In the genomic region with DNA sequence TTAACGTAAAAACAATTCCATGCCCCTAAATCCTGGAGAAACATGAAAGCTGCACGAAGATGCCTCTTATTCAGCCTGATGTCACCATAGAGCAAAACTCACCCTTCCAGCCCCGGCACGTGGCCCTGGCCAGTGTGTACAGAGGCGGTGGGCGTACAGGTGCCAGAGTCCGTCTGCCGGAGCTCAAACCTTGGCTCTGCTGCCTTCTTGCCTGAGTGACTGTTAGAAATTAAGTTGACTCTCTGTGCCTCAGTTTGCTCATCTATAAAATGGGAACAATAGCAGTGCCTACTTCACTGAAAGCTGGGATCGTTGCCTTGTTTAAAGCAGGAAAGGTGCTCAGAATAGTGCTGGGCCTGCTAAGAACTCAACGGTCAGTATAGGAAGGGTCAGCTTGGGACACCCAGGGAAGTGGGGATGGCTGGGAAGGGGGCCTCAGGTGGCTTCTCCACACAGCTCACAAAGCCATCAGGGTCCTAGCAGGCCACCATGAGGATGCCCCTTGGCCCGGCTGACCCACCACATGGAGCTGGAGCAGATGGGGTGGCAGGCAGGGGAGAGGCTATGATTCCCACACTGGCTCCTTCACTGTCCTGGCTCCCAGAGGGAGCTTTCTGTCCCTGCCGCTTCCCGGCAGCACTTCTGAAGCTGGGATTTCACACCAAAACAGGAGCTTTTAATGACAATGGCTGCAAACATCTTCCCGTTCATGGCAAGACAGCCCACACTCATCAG, we compare ENCODE assay signal across 2 cellular contexts.
TF ChIP-seq lines count a peak whose summit lies in the region.

No MANE protein-coding gene starts in this region.

TF ChIP-seq in K562, 482 proteins besides CTCF, POLR2A, EP300 and RAD21 (continued from another document):
- TF ChIP-seq THRA (IDR thresholded peaks at IDR 0.05) (no peak), CBX1 (IDR thresholded peaks at IDR 0.05; ENCODE audit: low read depth) (0 out of 2 replicates have a peak, but pooled peaks have one; percentile 40), KDM1A (IDR thresholded peaks at IDR 0.05) (peak in 1 of 2 experiments; percentile 35; a peak in 2 of 4 replicates), RBM25 (IDR thresholded peaks at IDR 0.05; ENCODE audit: low read depth, low read length, severe bottlenecking) (peak; percentile 88)
TF ChIP-seq in K562: peak in this region for 5.

TF ChIP-seq in GM12891, 5 proteins besides CTCF, POLR2A, EP300 and RAD21 (continued from another document):
- no peak for TF ChIP-seq SPI1 (IDR thresholded peaks at IDR 0.05; ENCODE audit: low read depth, low read length)
- no peak for TF ChIP-seq TAF1 (IDR thresholded peaks at IDR 0.05; ENCODE audit: low read depth, low read length)
